ENCODE assay signal across 8 cellular contexts in genomic region chr20:62366370-62367135, GRCh38. TPM values are rescaled to one million over a fixed set of nuclear protein-coding genes. Genes with fewer than 3 reads are reported as not detected.
A peak's percentile ranks its signal among the peaks of the same experiment; 100 is the strongest.
DNase-seq lines count a peak whose midpoint lies in the region; ATAC-seq, FAIRE-seq and TF ChIP-seq lines count a peak whose summit lies in the region.

No MANE protein-coding gene starts in this region.

- peak overlapping the region; percentile 65 for H3K4me3 ChIP-seq in choroid plexus epithelial cell (ENCODE audit: low read depth, low read length)
- H3K4me3 ChIP-seq in lung, result peak overlapping the region; percentile 70
- H3K4me3 ChIP-seq in vagina, result peak overlapping the region; percentile 61

- H3K36me3 ChIP-seq in lung (ENCODE audit: control insufficient read depth in 2 of 2, insufficient read depth in 2 of 2, low read length in 2 of 2), result peaks cover 0 to 4% of the 10 kb centered on the region in 2 donors
- H3K36me3 ChIP-seq in vagina, result no peaks in the 10 kb centered on the region

- H3K4me1 ChIP-seq in lung (ENCODE audit: control insufficient read depth in 2 of 2, insufficient read depth in 2 of 2, low read length in 2 of 2) (peaks cover 8 to 51% of the 10 kb centered on the region in 2 donors), vagina (peaks cover 88% of the 10 kb centered on the region)

- no peak for TF ChIP-seq POLR2A in vagina (IDR thresholded peaks at IDR 0.05)

- in situ Hi-C loops in Caki2 (cut with HindIII; ENCODE audit: low pct_unique_long_range_greater_than_20kb, low sequenced_read_pairs), result no loop called here

- H3K27me3 ChIP-seq in lung (ENCODE audit: control insufficient read depth, insufficient read depth) (no peaks in the 10 kb centered on the region), vagina (no peaks in the 10 kb centered on the region)

- DNase-seq in Caki2 (ENCODE audit: low read depth), result peak; percentile 46
- DNase-seq in NCI-H1105 treated with DMSO at 0.1 percent for 48 hours (lab: John Stamatoyannopoulos, UW), result peak; percentile 51
- no peak for DNase-seq in choroid plexus epithelial cell (ENCODE audit: low read depth)
- no peak for DNase-seq in lung (ENCODE audit: low spot score)
- DNase-seq in vagina (ENCODE audit: extremely low spot score in 2 of 2), result no peak
- DNase-seq in RCC 7860 (ENCODE audit: low spot score), result no peak
- DNase-seq in NCI-H446 (lab: John Stamatoyannopoulos, UW), result no peak

- H3K27ac ChIP-seq in lung (ENCODE audit: low read depth in 1 of 2, low read length in 1 of 2) (peak overlapping the region; percentile 83 to 96), vagina (peak overlapping the region; percentile 82)

- ATAC-seq in lung (ENCODE audit: insufficient read depth, low FRiP score) (peak; percentile 10), GM21717 (IDR thresholded peaks at IDR 0.05; ENCODE audit: unreplicated experiment) (no peak)

- no peaks in the 10 kb centered on the region for H3K9me3 ChIP-seq in lung (ENCODE audit: control insufficient read depth in 2 of 2, insufficient read depth in 1 of 2, low read length in 1 of 2)
- no peaks in the 10 kb centered on the region for H3K9me3 ChIP-seq in vagina

- FAIRE-seq in RCC 7860 (lab: Jason Lieb, UNC), result no peak

- TF ChIP-seq CTCF in choroid plexus epithelial cell (conservative IDR thresholded peaks at IDR 0.05; ENCODE audit: low read depth, low read length) (no peak), lung (IDR thresholded peaks at IDR 0.05; ENCODE audit: control extremely low read depth, extremely low read depth) (no peak), vagina (IDR thresholded peaks at IDR 0.05) (no peak)

- 1% methylated on average over 61 to 72 of the region's 72 CpGs for WGBS in lung, 2 donors

- intact Hi-C loops in vagina (cut with DNase I), result no loop called here

RNA-seq across cellular contexts. Expression of gene LAMA5, which starts 0.6 kb away (rescaled TPM):
- total RNA-seq in Caki2 (2014; rRNA removed; shearing (Covaris generic); ENCODE audit: low replicate concordance), result 59.3 and 63.3 TPM in 2 replicates
- total RNA-seq in lung, result 100 to 1,000 TPM; 209 to 315 TPM
- 100 to 1,000 TPM; 116 to 279 TPM for polyA plus RNA-seq in lung
- 150 TPM for total RNA-seq in vagina

RNA-seq across cellular contexts. Expression of gene RPS21, which starts 20.4 kb away (rescaled TPM):
- total RNA-seq in Caki2 (2014; rRNA removed; shearing (Covaris generic); ENCODE audit: low replicate concordance), result 2,013 and 2,296 TPM in 2 replicates
- total RNA-seq in lung (1,000 to 10,000 TPM in 1 of 2 donors, 100 to 1,000 TPM in 1; 222 to 1,251 TPM), vagina (1,935 TPM)
- polyA plus RNA-seq in lung, result 1,000 to 10,000 TPM; 4,051 to 4,827 TPM

RNA-seq across cellular contexts. Expression of gene CABLES2, which starts 40.5 kb away (rescaled TPM):
- 3.3 and 5.9 TPM in 2 replicates for total RNA-seq in Caki2 (2014; rRNA removed; shearing (Covaris generic); ENCODE audit: low replicate concordance)
- total RNA-seq in lung (1 to 10 TPM; 3.5 to 4.4 TPM), vagina (1.5 TPM)
- 1 to 10 TPM; 1.9 to 3.7 TPM for polyA plus RNA-seq in lung

Comparison
In these comparisons a context has a peak if more than half of its experiments do, and no peak if none do; other contexts are left out.
1. DNase-seq: peak in Caki2 (single experiment) and NCI-H1105 treated with DMSO at 0.1 percent for 48 hours (single experiment); none in choroid plexus epithelial cell (single experiment), lung (single experiment), vagina (0 of 2), RCC 7860 (single experiment) and NCI-H446 (0 of 2).
2. Peak in every context shown above with its lines, with median percentiles within 50 percentile points of each other: H3K4me3 ChIP-seq.